26 cellular contexts compared by ENCODE assay signal in the genomic region with DNA sequence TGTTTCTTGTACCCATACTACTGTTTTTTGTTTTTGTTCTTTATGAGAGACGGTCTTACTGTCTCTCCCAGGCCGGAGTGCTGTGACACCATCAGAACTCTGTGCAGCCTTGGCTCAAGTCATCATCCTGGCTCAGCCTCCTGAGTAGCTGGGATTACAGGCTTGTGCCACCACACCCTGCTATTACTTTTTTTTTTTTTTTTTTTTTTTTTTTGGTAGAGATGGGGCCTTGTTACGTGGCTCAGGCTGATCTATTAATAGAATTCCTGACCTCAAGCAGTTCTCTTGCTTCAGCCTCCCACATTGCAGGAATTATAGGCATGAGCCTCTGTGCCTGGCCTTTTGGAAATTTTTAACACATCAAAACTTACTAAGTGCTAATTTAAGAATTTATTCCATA. TPM values are rescaled to one million over a fixed set of nuclear protein-coding genes. Genes with fewer than 3 reads are reported as not detected.
DNase-seq lines count a peak whose midpoint lies in the region; ATAC-seq and TF ChIP-seq lines count a peak whose summit lies in the region.
"Had no signal": no experiment of that assay in that cellular context is flagged by ENCODE, and none has a peak within 500 bp of the region (broad histone marks: within the 10 kb centered on the region; RNA-seq: fewer than 3 reads in every experiment).

No MANE protein-coding gene starts in this region.

- peak overlapping the region; percentile 88 for H3K9ac ChIP-seq in mesenchymal stem cell (ENCODE audit: low read length)

- H4K91ac ChIP-seq in mesenchymal stem cell (ENCODE audit: low read length), result no peak overlapping the region

- H3K9me3 ChIP-seq in mesenchymal stem cell (ENCODE audit: control insufficient read depth, low read length) (no peaks in the 10 kb centered on the region), gastroesophageal sphincter (peaks cover 0 to 9% (median 0%) of the 10 kb centered on the region in 3 donors)
- H3K9me3 ChIP-seq in effector memory CD4-positive, alpha-beta T cell (ENCODE audit: control insufficient read depth, low read length), result no peaks in the 10 kb centered on the region
- H3K9me3 ChIP-seq: esophagus squamous epithelium, thyroid gland had no signal

- no peak for TF ChIP-seq EP300 in gastroesophageal sphincter (IDR thresholded peaks at IDR 0.05)

- H2AK5ac ChIP-seq in mesenchymal stem cell (ENCODE audit: low read length, severe bottlenecking), result no peak overlapping the region

- H3K4me2 ChIP-seq in mesenchymal stem cell (ENCODE audit: low read length, poor library complexity, severe bottlenecking), result no peak overlapping the region

- no peak overlapping the region for H2AFZ ChIP-seq in mesenchymal stem cell (ENCODE audit: low read depth, low read length)

- peak overlapping the region; percentile 85 for H3K27ac Mint-ChIP-seq in chondrocyte (ENCODE audit: unreplicated experiment)
- H3K27ac Mint-ChIP-seq: activated B cell treated with CpG ODN at 0.5 μM for 24 hours; activated CD4-positive, alpha-beta memory T cell treated with anti-CD3 and anti-CD28 coated beads, Interleukin-2, amount 10 ng/mL, durations not matched to agents 7 days and 5 days; natural killer cell; T-helper 17 cell had no signal

- H3K4me1 ChIP-seq in mesenchymal stem cell (ENCODE audit: control insufficient read depth, insufficient read depth, low read depth, low read length) (peaks cover 9% of the 10 kb centered on the region), gastroesophageal sphincter (peaks cover 0 to 23% (median 9%) of the 10 kb centered on the region in 3 donors)
- H3K4me1 ChIP-seq in effector memory CD4-positive, alpha-beta T cell (ENCODE audit: control insufficient read depth, insufficient read depth, low read length, poor library complexity, severe bottlenecking), result peaks cover 10% of the 10 kb centered on the region

- no peak for TF ChIP-seq POLR2A in gastroesophageal sphincter (IDR thresholded peaks at IDR 0.05)

- DNase-seq in AG20443 (ENCODE audit: low spot score) (peak; percentile 67), LHCN-M2 (ENCODE audit: low read depth) (peak; percentile 58), chondrocyte (ENCODE audit: low spot score) (no peak), mesenchymal stem cell (peak; percentile 71), NCI-H1694 treated with DMSO at 0.1 percent for 48 hours (lab: John Stamatoyannopoulos, UW) (no peak), cardiac septum (ENCODE audit: low spot score) (no peak)
- no peak for DNase-seq in effector memory CD4-positive, alpha-beta T cell
- DNase-seq: activated B cell treated with CpG ODN at 0.5 μM for 24 hours; activated CD4-positive, alpha-beta memory T cell treated with anti-CD3 and anti-CD28 coated beads, Interleukin-2, amount 10 ng/mL, durations not matched to agents 7 days and 5 days; activated naive CD4-positive, alpha-beta T cell treated with Interleukin-2 at 50 U/mL for 16 hours; activated T-cell treated with anti-CD3 and anti-CD28 coated beads, Interleukin-2, amount 50 U/mL, for 1 hour; DMS53; effector CD4-positive, alpha-beta T cell; esophagus squamous epithelium; hippocampal formation; Kasumi-1; natural killer cell; NCI-H1092 treated with DMSO at 0.1 percent for 48 hours; NCI-H2029 treated with DMSO at 0.1 percent for 48 hours; NCI-H446 treated with DMSO at 0.1 percent for 48 hours; stimulated activated naive CD4-positive, alpha-beta T cell treated with Interleukin-2 at 50 U/mL for 16 hours; T-helper 17 cell; thyroid gland had no signal

- no peak overlapping the region for H2BK12ac ChIP-seq in mesenchymal stem cell (ENCODE audit: low read length in 2 of 2)

- H3K36me3 Mint-ChIP-seq in chondrocyte (ENCODE audit: low read depth), result peaks cover 12% of the 10 kb centered on the region

- intact Hi-C loops in cardiac septum (cut with DNase I), result no loop called here

- H3K4me3 Mint-ChIP-seq in chondrocyte (ENCODE audit: unreplicated experiment), result no peak overlapping the region
- H3K4me3 Mint-ChIP-seq: activated B cell treated with CpG ODN at 0.5 μM for 24 hours; activated CD4-positive, alpha-beta memory T cell treated with anti-CD3 and anti-CD28 coated beads, Interleukin-2, amount 10 ng/mL, durations not matched to agents 7 days and 5 days; natural killer cell; T-helper 17 cell had no signal

- H3K23ac ChIP-seq in mesenchymal stem cell (ENCODE audit: low read length in 2 of 2), result no peak overlapping the region

- H3K27me3 Mint-ChIP-seq in chondrocyte (ENCODE audit: low read depth), result no peaks in the 10 kb centered on the region
- H3K27me3 Mint-ChIP-seq: T-helper 17 cell had no signal

- TF ChIP-seq CTCF in chondrocyte (IDR thresholded peaks at IDR 0.05) (no peak), gastroesophageal sphincter (IDR thresholded peaks at IDR 0.05) (no peak)

- H3K4me3 ChIP-seq in mesenchymal stem cell (ENCODE audit: insufficient read depth in 1 of 2, low read depth in 1 of 2, low read length in 2 of 2) (no peak overlapping the region), gastroesophageal sphincter (no peak overlapping the region)
- H3K4me3 ChIP-seq in effector memory CD4-positive, alpha-beta T cell (ENCODE audit: insufficient read depth, low read depth, low read length, poor library complexity, severe bottlenecking), result no peak overlapping the region
- H3K4me3 ChIP-seq: esophagus squamous epithelium, HAP-1, thyroid gland had no signal

- no peak overlapping the region for H3K4ac ChIP-seq in mesenchymal stem cell (ENCODE audit: low read depth in 1 of 2, low read length in 2 of 2)

- no peak for ATAC-seq in gastroesophageal sphincter
- ATAC-seq: natural killer cell, Panc1, T-helper 17 cell had no signal

- H2BK120ac ChIP-seq in mesenchymal stem cell (ENCODE audit: low read depth, low read length), result no peak overlapping the region

- H3K79me1 ChIP-seq in mesenchymal stem cell (replicated peaks; ENCODE audit: low read length, poor library complexity, severe bottlenecking), result peaks cover 8% of the 10 kb centered on the region

- H3K18ac ChIP-seq in mesenchymal stem cell (ENCODE audit: low read depth in 1 of 2, low read length in 2 of 2), result no peak overlapping the region

- H2BK5ac ChIP-seq in mesenchymal stem cell (ENCODE audit: low read depth, low read length, poor library complexity, severe bottlenecking), result no peak overlapping the region

- peaks cover 9% of the 10 kb centered on the region for H3K9me3 Mint-ChIP-seq in chondrocyte (ENCODE audit: low read depth)

- no peak overlapping the region for H3K14ac ChIP-seq in mesenchymal stem cell (ENCODE audit: low read length in 2 of 2)

- peaks cover 32% of the 10 kb centered on the region for H3K4me1 Mint-ChIP-seq in chondrocyte (ENCODE audit: low read depth)

- H3K36me3 ChIP-seq in mesenchymal stem cell (ENCODE audit: control insufficient read depth in 1 of 2, insufficient read depth in 2 of 2, low read depth in 1 of 2, low read length in 2 of 2), result peaks cover 3 to 4% of the 10 kb centered on the region in 2 experiments
- H3K36me3 ChIP-seq in effector memory CD4-positive, alpha-beta T cell (ENCODE audit: control insufficient read depth, insufficient read depth, low read length), result no peaks in the 10 kb centered on the region
- peaks cover 0 to 7% of the 10 kb centered on the region in 2 donors for H3K36me3 ChIP-seq in gastroesophageal sphincter
- H3K36me3 ChIP-seq: thyroid gland had no signal

- no peak overlapping the region for H4K8ac ChIP-seq in mesenchymal stem cell (ENCODE audit: low read length)

- H3K27me3 ChIP-seq in mesenchymal stem cell (ENCODE audit: control insufficient read depth in 1 of 2, insufficient read depth in 1 of 2, low read length in 2 of 2) (no peaks in the 10 kb centered on the region), gastroesophageal sphincter (no peaks in the 10 kb centered on the region)
- no peaks in the 10 kb centered on the region for H3K27me3 ChIP-seq in effector memory CD4-positive, alpha-beta T cell (replicated peaks; ENCODE audit: control insufficient read depth, insufficient read depth, low read length, poor library complexity, severe bottlenecking)
- H3K27me3 ChIP-seq: esophagus squamous epithelium, thyroid gland had no signal

- H3K27ac ChIP-seq in mesenchymal stem cell (ENCODE audit: low read length, poor library complexity, severe bottlenecking) (no peak overlapping the region), gastroesophageal sphincter (no peak overlapping the region)
- H3K27ac ChIP-seq in effector memory CD4-positive, alpha-beta T cell (ENCODE audit: insufficient read depth, low read length, poor library complexity, severe bottlenecking), result no peak overlapping the region
- H3K27ac ChIP-seq: esophagus squamous epithelium, thyroid gland had no signal

- WGBS in mesenchymal stem cell, result 92% methylated on average over 2 of the region's 3 CpGs
- 67 to 89% methylated on average over 2 to 3 of the region's 3 CpGs for WGBS in gastroesophageal sphincter (ENCODE audit: low coverage in 1 of 2), 2 donors

- no peak overlapping the region for H2BK15ac ChIP-seq in mesenchymal stem cell (ENCODE audit: low read depth, poor library complexity, severe bottlenecking)

RNA-seq across cellular contexts. Expression of gene ZNF304, which starts 2.9 kb away (rescaled TPM):
- total RNA-seq in LHCN-M2 (2014; rRNA removed), result 7.4 and 8.3 TPM in 2 replicates
- 4.0 TPM for polyA plus RNA-seq in LHCN-M2 (2012)
- 7.5 to 9.6 TPM (median 8.0 TPM) in 3 replicates for total RNA-seq in chondrocyte
- polyA plus RNA-seq in mesenchymal stem cell (2013, experiment 1 of 2), result 3.3 TPM
- 3.3 TPM for polyA plus RNA-seq in mesenchymal stem cell (2013, experiment 2 of 2)
- 10.0 TPM for total RNA-seq in cardiac septum
- 10 to 100 TPM in 3 of 4 donors, 1 to 10 TPM in 1; 9.2 to 12.2 (median 10.9) TPM for total RNA-seq in gastroesophageal sphincter

RNA-seq across cellular contexts. Expression of gene TRAPPC2B, which starts 15.2 kb away (rescaled TPM):
- total RNA-seq in LHCN-M2 (2014; rRNA removed), result 20.6 and 21.4 TPM in 2 replicates
- 19.7 TPM for polyA plus RNA-seq in LHCN-M2 (2012)
- total RNA-seq in chondrocyte, result 9.9 to 12.1 TPM (median 10.7 TPM) in 3 replicates
- polyA plus RNA-seq in mesenchymal stem cell (2013, experiment 1 of 2), result 23.5 TPM
- 22.8 TPM for polyA plus RNA-seq in mesenchymal stem cell (2013, experiment 2 of 2)
- total RNA-seq in cardiac septum, result 10.2 TPM
- 10 to 100 TPM in 3 of 4 donors, 1 to 10 TPM in 1; 9.0 to 17.0 (median 13.2) TPM for total RNA-seq in gastroesophageal sphincter

RNA-seq across cellular contexts. Expression of gene ZNF547, which starts 15.2 kb away (rescaled TPM):
- total RNA-seq in LHCN-M2 (2014; rRNA removed), result 3.5 and 5.2 TPM in 2 replicates
- 2.3 TPM for polyA plus RNA-seq in LHCN-M2 (2012)
- total RNA-seq in chondrocyte, result 2.4 to 7.1 TPM (median 2.9 TPM) in 3 replicates
- 1.2 TPM for polyA plus RNA-seq in mesenchymal stem cell (2013, experiment 1 of 2)
- polyA plus RNA-seq in mesenchymal stem cell (2013, experiment 2 of 2), result 1.0 TPM
- 4.0 TPM for total RNA-seq in cardiac septum
- 1 to 10 TPM; 1.0 to 4.8 (median 2.0) TPM for total RNA-seq in gastroesophageal sphincter

RNA-seq across cellular contexts. Expression of gene ZNF543, which starts 27.9 kb away (rescaled TPM):
- total RNA-seq in LHCN-M2 (2014; rRNA removed) (6.5 and 7.1 TPM in 2 replicates), chondrocyte (5.1 to 6.7 TPM (median 5.3 TPM) in 3 replicates), cardiac septum (6.1 TPM), gastroesophageal sphincter (10 to 100 TPM in 1 of 4 donors, 1 to 10 TPM in 3; 9.3 to 11.7 (median 9.7) TPM)
- polyA plus RNA-seq in LHCN-M2 (2012), result 1.3 TPM
- 1.9 TPM for polyA plus RNA-seq in mesenchymal stem cell (2013, experiment 1 of 2)
- 2.2 TPM for polyA plus RNA-seq in mesenchymal stem cell (2013, experiment 2 of 2)

RNA-seq across cellular contexts. Expression of gene ZNF548, which starts 41.5 kb away (rescaled TPM):
- total RNA-seq in LHCN-M2 (2014; rRNA removed), result 12.6 and 14.5 TPM in 2 replicates
- polyA plus RNA-seq in LHCN-M2 (2012), result 3.9 TPM
- total RNA-seq in chondrocyte, result 15.1 to 22.2 TPM (median 15.6 TPM) in 3 replicates
- polyA plus RNA-seq in mesenchymal stem cell (2013, experiment 1 of 2), result 5.3 TPM
- polyA plus RNA-seq in mesenchymal stem cell (2013, experiment 2 of 2), result 5.6 TPM
- total RNA-seq in cardiac septum, result 16.1 TPM
- total RNA-seq in gastroesophageal sphincter, result 10 to 100 TPM; 17.9 to 36.8 (median 21.8) TPM

Comparison
In these comparisons a context has a peak if more than half of its experiments do, and no peak if none do; other contexts are left out.
1. DNase-seq: peak in AG20443 (single experiment), LHCN-M2 (single experiment) and mesenchymal stem cell (single experiment); none in chondrocyte (single experiment), NCI-H1694 treated with DMSO at 0.1 percent for 48 hours (single experiment), cardiac septum (single experiment) and effector memory CD4-positive, alpha-beta T cell (0 of 3).